ENCODE assay signal across 19 cellular contexts in genomic region chr17:65109990-65110680, GRCh38. TPM values are rescaled to one million over a fixed set of nuclear protein-coding genes. Genes with fewer than 3 reads are reported as not detected.
A peak's percentile ranks its signal among the peaks of the same experiment; 100 is the strongest.
DNase-seq lines count a peak whose midpoint lies in the region; ATAC-seq and TF ChIP-seq lines count a peak whose summit lies in the region.
"Had no signal": no experiment of that assay in that cellular context is flagged by ENCODE, and none has a peak within 500 bp of the region (broad histone marks: within the 10 kb centered on the region; RNA-seq: fewer than 3 reads in every experiment).

No MANE protein-coding gene starts in this region.

- H3K27ac Mint-ChIP-seq in activated CD4-positive, alpha-beta memory T cell treated with anti-CD3 and anti-CD28 coated beads, Interleukin-2, amount 10 ng/mL, durations not matched to agents 7 days and 5 days = no peak overlapping the region
- H3K27ac Mint-ChIP-seq in stimulated activated effector memory CD8-positive, alpha-beta T cell treated with anti-CD3 and anti-CD28 coated beads, Interleukin-12 subunit alpha, Interleukin-12 subunit beta, amount 100 ng/mL, for 72 hours = no peak overlapping the region
- H3K27ac Mint-ChIP-seq: CD8-positive, alpha-beta T cell; HFFc6 had no signal

- no peak for ATAC-seq in stimulated activated effector memory CD8-positive, alpha-beta T cell treated with anti-CD3 and anti-CD28 coated beads, Interleukin-12 subunit alpha, Interleukin-12 subunit beta, amount 100 ng/mL, for 72 hours
- ATAC-seq in GM18870 (IDR thresholded peaks at IDR 0.05; ENCODE audit: unreplicated experiment) = no peak
- ATAC-seq: CD8-positive, alpha-beta T cell had no signal

- in situ Hi-C loops in astrocyte of the spinal cord (cut with HindIII; ENCODE audit: low sequenced_read_pairs) = no loop called here

- POLR2A ChIA-PET in activated CD4-positive, alpha-beta memory T cell treated with anti-CD3 and anti-CD28 coated beads, Interleukin-2, amount 10 ng/mL, durations not matched to agents 7 days and 5 days (lab: Charles Lee) = interaction anchor here (0.8 to 1.4 kb wide), 2 partner anchors 14 to 63 kb away, joined by 3 read pairs; no protein-coding TSS in a partner anchor

- H3K4me1 Mint-ChIP-seq in activated CD4-positive, alpha-beta memory T cell treated with anti-CD3 and anti-CD28 coated beads, Interleukin-2, amount 10 ng/mL, durations not matched to agents 7 days and 5 days = no peaks in the 10 kb centered on the region
- H3K4me1 Mint-ChIP-seq in stimulated activated effector memory CD8-positive, alpha-beta T cell treated with anti-CD3 and anti-CD28 coated beads, Interleukin-12 subunit alpha, Interleukin-12 subunit beta, amount 100 ng/mL, for 72 hours = no peaks in the 10 kb centered on the region

- H3K4me3 ChIP-seq in astrocyte of the spinal cord (ENCODE audit: low read depth, low read length) = no peak overlapping the region
- H3K4me3 ChIP-seq: Peyer's patch had no signal

- DNase-seq in ELR (ENCODE audit: low read depth) = peak; percentile 37
- peak; percentile 30 for DNase-seq in astrocyte of the spinal cord (ENCODE audit: low read depth, low spot score)
- peak; percentile 5 for DNase-seq in islet precursor cell
- DNase-seq in stromal cell of bone marrow (ENCODE audit: low read depth) = peak; percentile 42
- no peak for DNase-seq in activated CD4-positive, alpha-beta memory T cell treated with anti-CD3 and anti-CD28 coated beads, Interleukin-2, amount 10 ng/mL, durations not matched to agents 7 days and 5 days
- no peak for DNase-seq in stimulated activated effector memory CD8-positive, alpha-beta T cell treated with anti-CD3 and anti-CD28 coated beads, Interleukin-12 subunit alpha, Interleukin-12 subunit beta, amount 100 ng/mL, for 72 hours (ENCODE audit: low spot score in 2 of 2)
- no peak for DNase-seq in activated CD4-positive, alpha-beta T cell treated with anti-CD3 and anti-CD28 coated beads for 4 hours
- DNase-seq: CD8-positive, alpha-beta T cell; DMS79 treated with DMSO at 0.1 percent for 48 hours; HFFc6; NCI-H1092 treated with DMSO at 0.1 percent for 48 hours; NCI-H1694; NCI-H2107; NCI-H2227 treated with DMSO at 0.1 percent for 48 hours; NCI-H524; Peyer's patch; Right ventricle myocardium superior; SK-N-SH had no signal

- CTCF ChIA-PET in activated CD4-positive, alpha-beta memory T cell treated with anti-CD3 and anti-CD28 coated beads, Interleukin-2, amount 10 ng/mL, durations not matched to agents 7 days and 5 days (lab: Charles Lee) = no interaction called here

- H3K27me3 Mint-ChIP-seq in activated CD4-positive, alpha-beta memory T cell treated with anti-CD3 and anti-CD28 coated beads, Interleukin-2, amount 10 ng/mL, durations not matched to agents 7 days and 5 days = peaks cover 16% of the 10 kb centered on the region

- H3K4me3 Mint-ChIP-seq in activated CD4-positive, alpha-beta memory T cell treated with anti-CD3 and anti-CD28 coated beads, Interleukin-2, amount 10 ng/mL, durations not matched to agents 7 days and 5 days = no peak overlapping the region
- no peak overlapping the region for H3K4me3 Mint-ChIP-seq in stimulated activated effector memory CD8-positive, alpha-beta T cell treated with anti-CD3 and anti-CD28 coated beads, Interleukin-12 subunit alpha, Interleukin-12 subunit beta, amount 100 ng/mL, for 72 hours
- H3K4me3 Mint-ChIP-seq: CD8-positive, alpha-beta T cell; HFFc6 had no signal

- H3K9me3 Mint-ChIP-seq in activated CD4-positive, alpha-beta memory T cell treated with anti-CD3 and anti-CD28 coated beads, Interleukin-2, amount 10 ng/mL, durations not matched to agents 7 days and 5 days = peaks cover 3% of the 10 kb centered on the region
- no peaks in the 10 kb centered on the region for H3K9me3 Mint-ChIP-seq in stimulated activated effector memory CD8-positive, alpha-beta T cell treated with anti-CD3 and anti-CD28 coated beads, Interleukin-12 subunit alpha, Interleukin-12 subunit beta, amount 100 ng/mL, for 72 hours
- H3K9me3 Mint-ChIP-seq: CD8-positive, alpha-beta T cell; HFFc6 had no signal

- H3K36me3 Mint-ChIP-seq in activated CD4-positive, alpha-beta memory T cell treated with anti-CD3 and anti-CD28 coated beads, Interleukin-2, amount 10 ng/mL, durations not matched to agents 7 days and 5 days (ENCODE audit: low read depth) = peaks cover 6% of the 10 kb centered on the region
- no peaks in the 10 kb centered on the region for H3K36me3 Mint-ChIP-seq in stimulated activated effector memory CD8-positive, alpha-beta T cell treated with anti-CD3 and anti-CD28 coated beads, Interleukin-12 subunit alpha, Interleukin-12 subunit beta, amount 100 ng/mL, for 72 hours
- H3K36me3 Mint-ChIP-seq: CD8-positive, alpha-beta T cell had no signal

- TF ChIP-seq CTCF in astrocyte of the spinal cord (IDR thresholded peaks at IDR 0.05; ENCODE audit: low read depth, low read length) = no peak

RNA-seq across cellular contexts. Expression of gene RGS9, which starts 27.0 kb away (rescaled TPM):
- total RNA-seq in activated CD4-positive, alpha-beta memory T cell treated with anti-CD3 and anti-CD28 coated beads, Interleukin-2, amount 10 ng/mL, durations not matched to agents 7 days and 5 days = 10 to 100 TPM; 30.4 to 31.2 TPM

RNA-seq across cellular contexts. Expression of gene GNA13, which starts 53.6 kb away (rescaled TPM):
- total RNA-seq in activated CD4-positive, alpha-beta memory T cell treated with anti-CD3 and anti-CD28 coated beads, Interleukin-2, amount 10 ng/mL, durations not matched to agents 7 days and 5 days = 10 to 100 TPM; 95.1 TPM

Comparison
In these comparisons a context has a peak if more than half of its experiments do, and no peak if none do; other contexts are left out.
1. DNase-seq: peak in ELR (single experiment), astrocyte of the spinal cord (single experiment), islet precursor cell (single experiment) and stromal cell of bone marrow (single experiment); none in activated CD4-positive, alpha-beta memory T cell treated with anti-CD3 and anti-CD28 coated beads, Interleukin-2, amount 10 ng/mL, durations not matched to agents 7 days and 5 days (single experiment), stimulated activated effector memory CD8-positive, alpha-beta T cell treated with anti-CD3 and anti-CD28 coated beads, Interleukin-12 subunit alpha, Interleukin-12 subunit beta, amount 100 ng/mL, for 72 hours (0 of 2) and activated CD4-positive, alpha-beta T cell treated with anti-CD3 and anti-CD28 coated beads for 4 hours (0 of 2).